ENCODE assay signal across 23 cellular contexts in the genomic region with DNA sequence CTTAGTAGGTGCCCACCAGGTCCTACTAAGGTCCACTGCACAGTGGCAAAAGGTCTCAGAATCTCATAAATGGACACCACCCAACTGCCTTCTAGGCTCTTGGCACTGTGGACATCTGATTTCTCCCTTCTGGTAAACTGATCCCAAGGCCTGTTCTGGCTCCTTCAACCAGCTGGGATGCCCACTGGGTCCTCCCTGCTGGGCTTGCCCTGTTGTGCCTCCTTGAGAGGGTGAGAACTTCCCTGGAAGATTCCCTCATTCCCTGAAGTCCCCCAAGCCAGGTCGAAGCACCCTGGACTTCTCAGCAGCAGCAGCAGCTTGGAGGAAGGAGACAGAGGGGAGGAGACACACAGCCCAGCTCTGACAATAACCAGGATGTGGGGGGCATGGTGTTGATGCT. TPM values are rescaled to one million over a fixed set of nuclear protein-coding genes. Genes with fewer than 3 reads are reported as not detected.
A peak's percentile ranks its signal among the peaks of the same experiment; 100 is the strongest.
DNase-seq lines count a peak whose midpoint lies in the region; ATAC-seq and TF ChIP-seq lines count a peak whose summit lies in the region.
"Had no signal": no experiment of that assay in that cellular context is flagged by ENCODE, and none has a peak within 500 bp of the region (broad histone marks: within the 10 kb centered on the region; RNA-seq: fewer than 3 reads in every experiment).

No MANE protein-coding gene starts in this region.

- H3K4me1 ChIP-seq in Peyer's patch (no peaks in the 10 kb centered on the region), gastroesophageal sphincter (peaks cover 0 to 9% (median 0%) of the 10 kb centered on the region in 3 donors)
- H3K4me1 ChIP-seq: BE2C, BLaER1 had no signal

- TF ChIP-seq POLR2A in Peyer's patch (IDR thresholded peaks at IDR 0.05) (no peak), gastroesophageal sphincter (IDR thresholded peaks at IDR 0.05) (no peak)

- no peak overlapping the region for H3K27ac ChIP-seq in Peyer's patch
- no peak overlapping the region for H3K27ac ChIP-seq in gastroesophageal sphincter
- H3K27ac ChIP-seq: BLaER1 had no signal

- no peak for TF ChIP-seq EP300 in gastroesophageal sphincter (IDR thresholded peaks at IDR 0.05)

- no CpG with 5 or more reads among the region's 1 CpG for WGBS in gastroesophageal sphincter (ENCODE audit: low coverage in 1 of 2), 2 donors

- no peaks in the 10 kb centered on the region for H3K27me3 ChIP-seq in Peyer's patch
- peaks cover 24% of the 10 kb centered on the region for H3K27me3 ChIP-seq in gastroesophageal sphincter
- H3K27me3 ChIP-seq: BE2C, BLaER1 had no signal

- peaks cover 28% of the 10 kb centered on the region for H3K9me3 Mint-ChIP-seq in osteocyte (ENCODE audit: unreplicated experiment)
- H3K9me3 Mint-ChIP-seq in activated naive CD8-positive, alpha-beta T cell treated with anti-CD3 and anti-CD28 coated beads for 36 hours, result peaks cover 4% of the 10 kb centered on the region

- no peaks in the 10 kb centered on the region for H3K36me3 ChIP-seq in Peyer's patch
- H3K36me3 ChIP-seq in gastroesophageal sphincter, result no peaks in the 10 kb centered on the region
- H3K36me3 ChIP-seq: BE2C, BLaER1 had no signal

- H3K4me3 Mint-ChIP-seq in osteocyte (ENCODE audit: unreplicated experiment), result no peak overlapping the region
- H3K4me3 Mint-ChIP-seq in activated naive CD8-positive, alpha-beta T cell treated with anti-CD3 and anti-CD28 coated beads for 36 hours, result no peak overlapping the region
- H3K4me3 Mint-ChIP-seq: CD14-positive monocyte; CD4-positive, alpha-beta memory T cell; CD8-positive, alpha-beta memory T cell had no signal

- ATAC-seq in gastroesophageal sphincter, result no peak

- H3K4me3 ChIP-seq in Peyer's patch (no peak overlapping the region), gastroesophageal sphincter (no peak overlapping the region)
- H3K4me3 ChIP-seq: BLaER1 had no signal

- in situ Hi-C loops in GM13976 (cut with MboI; ENCODE audit: low sequenced_read_pairs, unreplicated experiment), result no loop called here

- H3K9me3 ChIP-seq in Peyer's patch, result peaks cover 0 to 9% (median 4%) of the 10 kb centered on the region in 4 donors
- H3K9me3 ChIP-seq in gastroesophageal sphincter, result no peaks in the 10 kb centered on the region

- H3K36me3 Mint-ChIP-seq in osteocyte (ENCODE audit: unreplicated experiment), result peaks cover 2% of the 10 kb centered on the region
- H3K36me3 Mint-ChIP-seq in activated naive CD8-positive, alpha-beta T cell treated with anti-CD3 and anti-CD28 coated beads for 36 hours, result no peaks in the 10 kb centered on the region
- H3K36me3 Mint-ChIP-seq: CD14-positive monocyte; CD4-positive, alpha-beta memory T cell; CD8-positive, alpha-beta memory T cell had no signal

- H3K4me1 Mint-ChIP-seq in osteocyte (ENCODE audit: unreplicated experiment), result no peaks in the 10 kb centered on the region
- H3K4me1 Mint-ChIP-seq in activated naive CD8-positive, alpha-beta T cell treated with anti-CD3 and anti-CD28 coated beads for 36 hours, result no peaks in the 10 kb centered on the region
- H3K4me1 Mint-ChIP-seq: CD14-positive monocyte; CD4-positive, alpha-beta memory T cell; CD4-positive, CD25-positive, alpha-beta regulatory T cell; CD8-positive, alpha-beta memory T cell had no signal

- DNase-seq in GM13976 (ENCODE audit: low spot score) (peak; percentile 7), osteocyte (ENCODE audit: extremely low spot score, unreplicated experiment) (peak; percentile 62), Peyer's patch (no peak)
- no peak for DNase-seq in activated naive CD8-positive, alpha-beta T cell treated with anti-CD3 and anti-CD28 coated beads for 36 hours
- DNase-seq: 8988T; ACHN; BE2C; C1 segment of cervical spinal cord; CD4-positive, alpha-beta memory T cell; CD4-positive, CD25-positive, alpha-beta regulatory T cell; CD8-positive, alpha-beta memory T cell; COR-L47; DMS 273 treated with DMSO at 0.1 percent for 48 hours; DMS153; DMS53; DMS79; DND-41; EL; GDM1 had no signal

- H3K27me3 Mint-ChIP-seq in osteocyte (ENCODE audit: unreplicated experiment), result no peaks in the 10 kb centered on the region
- peaks cover 8% of the 10 kb centered on the region for H3K27me3 Mint-ChIP-seq in activated naive CD8-positive, alpha-beta T cell treated with anti-CD3 and anti-CD28 coated beads for 36 hours
- H3K27me3 Mint-ChIP-seq: CD4-positive, CD25-positive, alpha-beta regulatory T cell had no signal

- TF ChIP-seq CTCF in GM13976 (IDR thresholded peaks at IDR 0.05; ENCODE audit: borderline replicate concordance, control extremely low read depth, extremely low read depth, insufficient read depth, missing control alignments) (no peak), osteocyte (IDR thresholded peaks at IDR 0.05) (no peak), Peyer's patch (IDR thresholded peaks at IDR 0.05) (no peak), gastroesophageal sphincter (IDR thresholded peaks at IDR 0.05) (no peak)

- no peak overlapping the region for H3K27ac Mint-ChIP-seq in osteocyte (ENCODE audit: unreplicated experiment)
- no peak overlapping the region for H3K27ac Mint-ChIP-seq in activated naive CD8-positive, alpha-beta T cell treated with anti-CD3 and anti-CD28 coated beads for 36 hours
- H3K27ac Mint-ChIP-seq: CD14-positive monocyte; CD4-positive, alpha-beta memory T cell; CD4-positive, CD25-positive, alpha-beta regulatory T cell; CD8-positive, alpha-beta memory T cell had no signal

RNA-seq across cellular contexts. Expression of gene ZNF492, which starts 6.6 kb away (rescaled TPM):
- not detected in 2 replicates for total RNA-seq in osteocyte
- under 1 TPM in 2 of 4 donors, not detected in 2; 0.27 to 0.38 TPM for total RNA-seq in Peyer's patch
- total RNA-seq in activated naive CD8-positive, alpha-beta T cell treated with anti-CD3 and anti-CD28 coated beads for 36 hours, result 1 to 10 TPM; 4.2 to 4.7 TPM
- under 1 TPM; 0.05 to 0.42 (median 0.21) TPM for total RNA-seq in gastroesophageal sphincter
- total RNA-seq: A673 had no signal

Comparison
In these comparisons a context has a peak if more than half of its experiments do, and no peak if none do; other contexts are left out.
1. DNase-seq: peak in GM13976 (single experiment) and osteocyte (single experiment); none in Peyer's patch (0 of 3) and activated naive CD8-positive, alpha-beta T cell treated with anti-CD3 and anti-CD28 coated beads for 36 hours (single experiment).